In the genomic region with DNA sequence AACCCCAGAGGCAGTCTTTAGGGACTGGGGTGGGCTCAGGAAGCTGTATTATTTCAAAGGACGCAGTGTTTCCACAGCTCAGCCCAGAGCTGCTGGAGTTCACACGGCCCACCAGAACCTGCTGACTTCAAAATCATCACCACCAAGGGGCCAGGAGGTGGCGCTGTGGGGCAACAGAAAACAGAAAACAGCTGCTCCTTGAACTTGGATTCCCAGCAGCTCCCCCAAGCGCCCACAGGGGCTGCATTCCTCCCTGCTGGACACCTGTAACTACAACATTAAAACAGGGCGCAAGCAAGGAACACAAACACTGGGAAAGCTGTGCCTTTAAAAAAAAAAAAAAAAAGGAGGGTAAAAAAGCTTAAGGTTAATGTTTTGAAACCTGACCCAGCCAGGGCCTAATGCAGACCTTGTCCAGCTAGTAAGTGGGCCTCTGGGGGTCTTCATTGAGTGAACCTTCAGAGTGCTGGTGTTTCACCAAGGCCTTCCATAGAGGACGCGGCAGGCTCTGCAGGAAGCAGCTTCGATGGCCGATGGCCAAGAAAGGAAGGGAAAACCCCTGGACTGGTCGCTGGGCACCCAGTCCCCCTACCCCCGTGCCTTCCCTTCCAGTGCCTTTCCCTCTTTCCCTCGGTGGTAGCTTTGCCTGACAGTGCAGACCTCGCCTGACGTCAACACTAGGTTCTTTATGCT, we compare ENCODE assay signal across 1 cellular context.
TF ChIP-seq lines count a peak whose summit lies in the region.

No MANE protein-coding gene starts in this region.

TF ChIP-seq in SK-N-SH, 30 proteins besides CTCF, POLR2A, EP300 and RAD21:
- TF ChIP-seq, protein P1, sequence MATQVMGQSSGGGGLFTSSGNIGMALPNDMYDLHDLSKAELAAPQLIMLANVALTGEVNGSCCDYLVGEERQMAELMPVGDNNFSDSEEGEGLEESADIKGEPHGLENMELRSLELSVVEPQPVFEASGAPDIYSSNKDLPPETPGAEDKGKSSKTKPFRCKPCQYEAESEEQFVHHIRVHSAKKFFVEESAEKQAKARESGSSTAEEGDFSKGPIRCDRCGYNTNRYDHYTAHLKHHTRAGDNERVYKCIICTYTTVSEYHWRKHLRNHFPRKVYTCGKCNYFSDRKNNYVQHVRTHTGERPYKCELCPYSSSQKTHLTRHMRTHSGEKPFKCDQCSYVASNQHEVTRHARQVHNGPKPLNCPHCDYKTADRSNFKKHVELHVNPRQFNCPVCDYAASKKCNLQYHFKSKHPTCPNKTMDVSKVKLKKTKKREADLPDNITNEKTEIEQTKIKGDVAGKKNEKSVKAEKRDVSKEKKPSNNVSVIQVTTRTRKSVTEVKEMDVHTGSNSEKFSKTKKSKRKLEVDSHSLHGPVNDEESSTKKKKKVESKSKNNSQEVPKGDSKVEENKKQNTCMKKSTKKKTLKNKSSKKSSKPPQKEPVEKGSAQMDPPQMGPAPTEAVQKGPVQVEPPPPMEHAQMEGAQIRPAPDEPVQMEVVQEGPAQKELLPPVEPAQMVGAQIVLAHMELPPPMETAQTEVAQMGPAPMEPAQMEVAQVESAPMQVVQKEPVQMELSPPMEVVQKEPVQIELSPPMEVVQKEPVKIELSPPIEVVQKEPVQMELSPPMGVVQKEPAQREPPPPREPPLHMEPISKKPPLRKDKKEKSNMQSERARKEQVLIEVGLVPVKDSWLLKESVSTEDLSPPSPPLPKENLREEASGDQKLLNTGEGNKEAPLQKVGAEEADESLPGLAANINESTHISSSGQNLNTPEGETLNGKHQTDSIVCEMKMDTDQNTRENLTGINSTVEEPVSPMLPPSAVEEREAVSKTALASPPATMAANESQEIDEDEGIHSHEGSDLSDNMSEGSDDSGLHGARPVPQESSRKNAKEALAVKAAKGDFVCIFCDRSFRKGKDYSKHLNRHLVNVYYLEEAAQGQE (IDR thresholded peaks at IDR 0.05; ENCODE audit: low read depth, low read length), result 0 out of 2 replicates have a peak, but pooled peaks have one; percentile 12
- TF ChIP-seq NFIC (IDR thresholded peaks at IDR 0.05; ENCODE audit: borderline replicate concordance), result no peak
- TF ChIP-seq, protein P2, sequence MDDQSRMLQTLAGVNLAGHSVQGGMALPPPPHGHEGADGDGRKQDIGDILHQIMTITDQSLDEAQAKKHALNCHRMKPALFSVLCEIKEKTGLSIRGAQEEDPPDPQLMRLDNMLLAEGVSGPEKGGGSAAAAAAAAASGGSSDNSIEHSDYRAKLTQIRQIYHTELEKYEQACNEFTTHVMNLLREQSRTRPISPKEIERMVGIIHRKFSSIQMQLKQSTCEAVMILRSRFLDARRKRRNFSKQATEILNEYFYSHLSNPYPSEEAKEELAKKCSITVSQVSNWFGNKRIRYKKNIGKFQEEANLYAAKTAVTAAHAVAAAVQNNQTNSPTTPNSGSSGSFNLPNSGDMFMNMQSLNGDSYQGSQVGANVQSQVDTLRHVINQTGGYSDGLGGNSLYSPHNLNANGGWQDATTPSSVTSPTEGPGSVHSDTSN (IDR thresholded peaks at IDR 0.05), result no peak
- no peak for TF ChIP-seq RFX5 (IDR thresholded peaks at IDR 0.05; ENCODE audit: low read length)
- no peak for TF ChIP-seq SIN3A (IDR thresholded peaks at IDR 0.05; ENCODE audit: borderline replicate concordance, low read depth, low read length)
- TF ChIP-seq, protein P3, sequence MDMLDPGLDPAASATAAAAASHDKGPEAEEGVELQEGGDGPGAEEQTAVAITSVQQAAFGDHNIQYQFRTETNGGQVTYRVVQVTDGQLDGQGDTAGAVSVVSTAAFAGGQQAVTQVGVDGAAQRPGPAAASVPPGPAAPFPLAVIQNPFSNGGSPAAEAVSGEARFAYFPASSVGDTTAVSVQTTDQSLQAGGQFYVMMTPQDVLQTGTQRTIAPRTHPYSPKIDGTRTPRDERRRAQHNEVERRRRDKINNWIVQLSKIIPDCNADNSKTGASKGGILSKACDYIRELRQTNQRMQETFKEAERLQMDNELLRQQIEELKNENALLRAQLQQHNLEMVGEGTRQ (IDR thresholded peaks at IDR 0.05; ENCODE audit: borderline replicate concordance, low read depth, low read length), result no peak
- TF ChIP-seq, protein P4, sequence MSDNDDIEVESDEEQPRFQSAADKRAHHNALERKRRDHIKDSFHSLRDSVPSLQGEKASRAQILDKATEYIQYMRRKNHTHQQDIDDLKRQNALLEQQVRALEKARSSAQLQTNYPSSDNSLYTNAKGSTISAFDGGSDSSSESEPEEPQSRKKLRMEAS (IDR thresholded peaks at IDR 0.05; ENCODE audit: low read depth), result 0 out of 2 replicates have a peak, but pooled peaks have one; percentile 32
- TF ChIP-seq EZH2phosphoT487 (IDR thresholded peaks at IDR 0.05; ENCODE audit: borderline replicate concordance, low read depth), result no peak
- TF ChIP-seq, protein P5, sequence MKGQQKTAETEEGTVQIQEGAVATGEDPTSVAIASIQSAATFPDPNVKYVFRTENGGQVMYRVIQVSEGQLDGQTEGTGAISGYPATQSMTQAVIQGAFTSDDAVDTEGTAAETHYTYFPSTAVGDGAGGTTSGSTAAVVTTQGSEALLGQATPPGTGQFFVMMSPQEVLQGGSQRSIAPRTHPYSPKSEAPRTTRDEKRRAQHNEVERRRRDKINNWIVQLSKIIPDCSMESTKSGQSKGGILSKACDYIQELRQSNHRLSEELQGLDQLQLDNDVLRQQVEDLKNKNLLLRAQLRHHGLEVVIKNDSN (IDR thresholded peaks at IDR 0.05; ENCODE audit: borderline replicate concordance, low read depth), result no peak
- TF ChIP-seq FOXM1 (IDR thresholded peaks at IDR 0.05; ENCODE audit: low read depth), result no peak
- TF ChIP-seq, protein P6, sequence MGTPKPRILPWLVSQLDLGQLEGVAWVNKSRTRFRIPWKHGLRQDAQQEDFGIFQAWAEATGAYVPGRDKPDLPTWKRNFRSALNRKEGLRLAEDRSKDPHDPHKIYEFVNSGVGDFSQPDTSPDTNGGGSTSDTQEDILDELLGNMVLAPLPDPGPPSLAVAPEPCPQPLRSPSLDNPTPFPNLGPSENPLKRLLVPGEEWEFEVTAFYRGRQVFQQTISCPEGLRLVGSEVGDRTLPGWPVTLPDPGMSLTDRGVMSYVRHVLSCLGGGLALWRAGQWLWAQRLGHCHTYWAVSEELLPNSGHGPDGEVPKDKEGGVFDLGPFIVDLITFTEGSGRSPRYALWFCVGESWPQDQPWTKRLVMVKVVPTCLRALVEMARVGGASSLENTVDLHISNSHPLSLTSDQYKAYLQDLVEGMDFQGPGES (IDR thresholded peaks at IDR 0.05; ENCODE audit: low read depth, low read length), result no peak
- TF ChIP-seq GABPA (IDR thresholded peaks at IDR 0.05; ENCODE audit: low read depth), result no peak
- no peak for TF ChIP-seq YY1 (IDR thresholded peaks at IDR 0.05; ENCODE audit: low read depth)
- no peak for TF ChIP-seq RCOR1 (IDR thresholded peaks at IDR 0.05; ENCODE audit: low read length)
- no peak for TF ChIP-seq POLR2AphosphoS5 (IDR thresholded peaks at IDR 0.05; ENCODE audit: low read depth, low read length)
- peak; percentile 77; the same call in 1 of the 2 replicates for TF ChIP-seq TCF12 (IDR thresholded peaks at IDR 0.05)
- peak; percentile 95 for TF ChIP-seq SMC3 (IDR thresholded peaks at IDR 0.05; ENCODE audit: low read depth, low read length)
- TF ChIP-seq TEAD4 (IDR thresholded peaks at IDR 0.05; ENCODE audit: borderline replicate concordance, insufficient read depth), result 0 out of 2 replicates have a peak, but pooled peaks have one; percentile 19
- TF ChIP-seq RXRA (IDR thresholded peaks at IDR 0.05; ENCODE audit: borderline replicate concordance, low read depth), result no peak
- TF ChIP-seq, protein P7, sequence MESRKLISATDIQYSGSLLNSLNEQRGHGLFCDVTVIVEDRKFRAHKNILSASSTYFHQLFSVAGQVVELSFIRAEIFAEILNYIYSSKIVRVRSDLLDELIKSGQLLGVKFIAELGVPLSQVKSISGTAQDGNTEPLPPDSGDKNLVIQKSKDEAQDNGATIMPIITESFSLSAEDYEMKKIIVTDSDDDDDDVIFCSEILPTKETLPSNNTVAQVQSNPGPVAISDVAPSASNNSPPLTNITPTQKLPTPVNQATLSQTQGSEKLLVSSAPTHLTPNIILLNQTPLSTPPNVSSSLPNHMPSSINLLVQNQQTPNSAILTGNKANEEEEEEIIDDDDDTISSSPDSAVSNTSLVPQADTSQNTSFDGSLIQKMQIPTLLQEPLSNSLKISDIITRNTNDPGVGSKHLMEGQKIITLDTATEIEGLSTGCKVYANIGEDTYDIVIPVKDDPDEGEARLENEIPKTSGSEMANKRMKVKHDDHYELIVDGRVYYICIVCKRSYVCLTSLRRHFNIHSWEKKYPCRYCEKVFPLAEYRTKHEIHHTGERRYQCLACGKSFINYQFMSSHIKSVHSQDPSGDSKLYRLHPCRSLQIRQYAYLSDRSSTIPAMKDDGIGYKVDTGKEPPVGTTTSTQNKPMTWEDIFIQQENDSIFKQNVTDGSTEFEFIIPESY (IDR thresholded peaks at IDR 0.05; ENCODE audit: borderline replicate concordance, low read depth), result no peak
- no peak for TF ChIP-seq JUND (IDR thresholded peaks at IDR 0.05)
TF ChIP-seq in SK-N-SH: peak in this region for 5.
